19 cellular contexts compared by ENCODE assay signal in genomic region chr13:88142653-88143052, GRCh38.
"Had no signal": no experiment of that assay in that cellular context is flagged by ENCODE, and none has a peak within 500 bp of the region (broad histone marks: within the 10 kb centered on the region; RNA-seq: fewer than 3 reads in every experiment).

No MANE protein-coding gene starts in this region.

- DNase-seq: activated CD4-positive, alpha-beta T cell treated with anti-CD3 and anti-CD28 coated beads, Interleukin-2, amount 50 U/mL, for 1 hour; activated CD4-positive, CD25-positive, alpha-beta regulatory T cell treated with anti-CD3 and anti-CD28 coated beads, Interleukin-2, amount 50 U/mL, for 72 hours; activated CD8-positive, alpha-beta memory T cell treated with anti-CD3 and anti-CD28 coated beads, Interleukin-2, amount 50 U/mL, for 4 hours; activated effector memory CD4-positive, alpha-beta T cell treated with Interleukin-2 at 50 U/mL for 16 hours; activated naive CD4-positive, alpha-beta T cell treated with anti-CD3 and anti-CD28 coated beads, Interleukin-2, amount 10 ng/mL, durations not matched to agents 7 days and 5 days; activated naive CD8-positive, alpha-beta T cell treated with anti-CD3 and anti-CD28 coated beads, Interleukin-2, amount 50 U/mL, for 24 hours; activated T-cell treated with anti-CD3 and anti-CD28 coated beads, Interleukin-2, amount 50 U/mL, for 48 hours; anterior cingulate cortex; caudate nucleus; foreskin fibroblast; mesendoderm; naive thymus-derived CD8-positive, alpha-beta T cell; stimulated activated CD4-positive, alpha-beta T cell treated with anti-CD3 and anti-CD28 coated beads, Interleukin-4, amount 100 ng/mL, for 1 hour; stomach had no signal

- H3K4me3 ChIP-seq: smooth muscle cell, stomach had no signal

- H3K27ac ChIP-seq: neutrophil, parathyroid adenoma, stomach had no signal

- H3K4me1 ChIP-seq: parathyroid adenoma, stomach had no signal

- H3K9ac ChIP-seq: parathyroid adenoma had no signal

- H3K36me3 ChIP-seq: neutrophil, stomach had no signal

- H2AFZ ChIP-seq: parathyroid adenoma had no signal

- H3K4me2 ChIP-seq: smooth muscle cell had no signal

- H3K27me3 ChIP-seq: neutrophil, stomach had no signal

- H3K9me3 ChIP-seq: neutrophil had no signal

- ATAC-seq: activated naive CD8-positive, alpha-beta T cell treated with anti-CD3 and anti-CD28 coated beads, Interleukin-2, amount 50 U/mL, for 24 hours; naive thymus-derived CD8-positive, alpha-beta T cell; sciatic nerve; stimulated activated effector memory CD8-positive, alpha-beta T cell treated with anti-CD3 and anti-CD28 coated beads, Interleukin-12 subunit alpha, Interleukin-12 subunit beta, amount 100 ng/mL, for 72 hours had no signal
